Comparison of ENCODE assay signal across 20 cellular contexts in the genomic region with DNA sequence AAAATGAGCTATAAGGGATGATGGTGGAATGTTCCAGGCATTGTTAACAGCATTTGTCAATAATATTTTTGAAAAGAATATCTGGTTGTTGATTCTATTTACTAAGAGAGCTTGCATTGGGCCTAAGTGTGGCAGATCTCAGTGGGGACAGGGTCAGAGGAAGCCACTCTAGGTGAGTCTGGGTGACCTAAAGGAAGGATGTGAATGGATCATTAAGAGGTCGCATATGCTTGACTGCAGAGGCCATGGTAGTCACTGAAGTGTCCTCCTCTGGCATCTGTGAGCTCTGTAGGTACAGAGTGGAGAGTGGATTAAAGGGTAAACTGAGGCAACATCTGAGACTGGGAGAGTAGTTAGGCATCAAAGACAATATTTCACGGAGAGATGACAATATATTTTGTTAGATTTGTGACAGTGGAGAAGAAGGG. TPM values are rescaled to one million over a fixed set of nuclear protein-coding genes. Genes with fewer than 3 reads are reported as not detected.
DNase-seq lines count a peak whose midpoint lies in the region; ATAC-seq, FAIRE-seq and TF ChIP-seq lines count a peak whose summit lies in the region.
"Had no signal": no experiment of that assay in that cellular context is flagged by ENCODE, and none has a peak within 500 bp of the region (broad histone marks: within the 10 kb centered on the region; RNA-seq: fewer than 3 reads in every experiment).

No MANE protein-coding gene starts in this region.

- no peaks in the 10 kb centered on the region for H3K9me1 ChIP-seq in K562 (ENCODE audit: control insufficient read depth, insufficient read depth, low read length)

- no peak for TF ChIP-seq POLR2A in breast epithelium (IDR thresholded peaks at IDR 0.05)
- no peak for TF ChIP-seq POLR2A in K562 (conservative IDR thresholded peaks at IDR 0.05)
- no peak for TF ChIP-seq POLR2A in testis (IDR thresholded peaks at IDR 0.05)

- H3K27me3 ChIP-seq in mammary epithelial cell (ENCODE audit: insufficient read depth, low read length), result no peaks in the 10 kb centered on the region
- H3K27me3 ChIP-seq in breast epithelium, result no peaks in the 10 kb centered on the region
- H3K27me3 ChIP-seq in K562 (ENCODE audit: control insufficient read depth in 2 of 2, insufficient read depth in 2 of 2, low read length in 2 of 2), result peaks cover 33 to 36% of the 10 kb centered on the region in 2 experiments
- H3K27me3 ChIP-seq in foreskin keratinocyte, result no peaks in the 10 kb centered on the region
- H3K27me3 ChIP-seq in testis, result no peaks in the 10 kb centered on the region

- peak overlapping the region; percentile 77 for H2AFZ ChIP-seq in mammary epithelial cell (ENCODE audit: low read depth, low read length)
- no peak overlapping the region for H2AFZ ChIP-seq in K562 (ENCODE audit: low read depth, low read length)

- no peak for TF ChIP-seq RAD21 in K562 (CRISPR knock-in tag; conservative IDR thresholded peaks at IDR 0.05 in 1 of 2, IDR thresholded peaks at IDR 0.05 in 1 of 2)

- H3K4me1 ChIP-seq in mammary epithelial cell (ENCODE audit: insufficient read depth, low read length), result peaks cover 36% of the 10 kb centered on the region
- H3K4me1 ChIP-seq in breast epithelium, result no peaks in the 10 kb centered on the region
- H3K4me1 ChIP-seq in K562 (replicated peaks in 1 of 2; ENCODE audit: control insufficient read depth in 2 of 2, insufficient read depth in 2 of 2, low read length in 2 of 2), result peaks cover 18 to 25% of the 10 kb centered on the region in 2 experiments; a peak in 4 of 5 replicates
- H3K4me1 ChIP-seq in foreskin keratinocyte, result peaks cover 17% of the 10 kb centered on the region
- H3K4me1 ChIP-seq in testis, result no peaks in the 10 kb centered on the region
- H3K4me1 ChIP-seq: Caco-2 had no signal

- H3K36me3 ChIP-seq in mammary epithelial cell (ENCODE audit: insufficient read depth, low read length), result no peaks in the 10 kb centered on the region
- no peaks in the 10 kb centered on the region for H3K36me3 ChIP-seq in breast epithelium
- no peaks in the 10 kb centered on the region for H3K36me3 ChIP-seq in K562 (ENCODE audit: control insufficient read depth, insufficient read depth, low read length)
- H3K36me3 ChIP-seq in testis (ENCODE audit: low read depth, missing control alignments), result no peaks in the 10 kb centered on the region
- H3K36me3 ChIP-seq: HAP-1 had no signal

- intact Hi-C loops in mammary epithelial cell (cut with micrococcal nuclease) (no loop called here), breast epithelium (cut with DNase I; ENCODE audit: low total_unique reads) (no loop called here), K562 (cut with micrococcal nuclease) (loop anchor here (10.0 kb wide), 1 partner anchor 64 kb away; no protein-coding TSS in a partner anchor), testis (cut with DNase I; ENCODE audit: low total_unique reads) (no loop called here)

- H3K4me2 ChIP-seq in mammary epithelial cell (ENCODE audit: insufficient read depth, low read depth, low read length), result no peak overlapping the region
- H3K4me2 ChIP-seq in K562 (ENCODE audit: insufficient read depth, low read length), result no peak overlapping the region

- no peaks in the 10 kb centered on the region for H4K20me1 ChIP-seq in mammary epithelial cell (ENCODE audit: insufficient read depth, low read length)
- H4K20me1 ChIP-seq in K562 (replicated peaks; ENCODE audit: control insufficient read depth, insufficient read depth, low read length), result no peaks in the 10 kb centered on the region

- H3K4me3 ChIP-seq in mammary epithelial cell (replicated peaks in 1 of 3; ENCODE audit: insufficient read depth in 1 of 3, low read depth in 2 of 3, low read length in 3 of 3), result no peak overlapping the region
- H3K4me3 ChIP-seq in breast epithelium, result no peak overlapping the region
- H3K4me3 ChIP-seq in K562, result no peak overlapping the region
- no peak overlapping the region for H3K4me3 ChIP-seq in testis
- H3K4me3 ChIP-seq: HAP-1 had no signal

- H3K9me3 ChIP-seq in mammary epithelial cell (replicated peaks; ENCODE audit: insufficient read depth, low read length), result no peaks in the 10 kb centered on the region
- no peaks in the 10 kb centered on the region for H3K9me3 ChIP-seq in breast epithelium
- H3K9me3 ChIP-seq in K562 (replicated peaks; ENCODE audit: control insufficient read depth, insufficient read depth, low read depth, low read length), result no peaks in the 10 kb centered on the region
- H3K9me3 ChIP-seq in testis, result no peaks in the 10 kb centered on the region
- H3K9me3 ChIP-seq: Caco-2, HAP-1 had no signal

- H3K79me2 ChIP-seq in mammary epithelial cell (ENCODE audit: insufficient read depth, low read length) (no peaks in the 10 kb centered on the region), K562 (ENCODE audit: control insufficient read depth, insufficient read depth, low read length) (no peaks in the 10 kb centered on the region)

- in situ Hi-C loops in mammary epithelial cell (cut with MboI; ENCODE audit: low sequenced_read_pairs in 2 of 2), result no loop called here
- in situ Hi-C loops in K562 (cut with MboI), result no loop called here

- H3K27ac ChIP-seq in mammary epithelial cell (ENCODE audit: insufficient read depth, low read depth, low read length) (peak overlapping the region; percentile 73), breast epithelium (no peak overlapping the region), K562 (ENCODE audit: extremely low read depth, low read depth, low read length) (no peak overlapping the region), foreskin keratinocyte (peak overlapping the region; percentile 74), testis (no peak overlapping the region)
- H3K27ac ChIP-seq: 22Rv1 had no signal

- no peak for ATAC-seq in K562
- ATAC-seq in foreskin keratinocyte, result no peak
- ATAC-seq in HG03280 (IDR thresholded peaks at IDR 0.05; ENCODE audit: unreplicated experiment), result no peak
- ATAC-seq: CD8-positive, alpha-beta T cell had no signal

- TF ChIP-seq CTCF in mammary epithelial cell (conservative IDR thresholded peaks at IDR 0.05 in 1 of 2, IDR thresholded peaks at IDR 0.05 in 1 of 2; ENCODE audit: extremely low read depth in 1 of 2, insufficient read depth in 1 of 2, low read depth in 1 of 2, low read length in 2 of 2) (no peak), breast epithelium (IDR thresholded peaks at IDR 0.05) (no peak), K562 (IDR thresholded peaks at IDR 0.05 in 2 of 3, conservative IDR thresholded peaks at IDR 0.05 in 1 of 3; ENCODE audit: insufficient read depth in 2 of 3, low read depth in 1 of 3, low read length in 3 of 3) (no peak), foreskin keratinocyte (conservative IDR thresholded peaks at IDR 0.05) (no peak), testis (IDR thresholded peaks at IDR 0.05) (no peak)

- WGBS in mammary epithelial cell (ENCODE audit: low coverage, missing lambda C conversion rate), result 100% methylated on average over 2 of the region's 2 CpGs
- 3% methylated on average over 2 of the region's 2 CpGs for WGBS in K562 (ENCODE audit: insufficient coverage, low coverage, missing lambda C conversion rate)
- WGBS in testis, 2 donors, result 89 to 90% methylated on average over 2 of the region's 2 CpGs

- H3K9ac ChIP-seq in mammary epithelial cell (ENCODE audit: insufficient read depth, low read length) (peak overlapping the region; percentile 6), K562 (ENCODE audit: insufficient read depth in 1 of 2, low read depth in 2 of 2, low read length in 2 of 2) (no peak overlapping the region)

- BruUV-seq in mammary epithelial cell (replicated peaks; lab: Mats Ljungman, UMichigan) (no TSS peak), K562 (replicated peaks; lab: Mats Ljungman, UMichigan) (no TSS peak)

- DNase-seq in mammary epithelial cell (no peak), breast epithelium (ENCODE audit: low spot score in 2 of 2) (no peak), K562 (ENCODE audit: extremely low read depth in 1 of 4, low spot score in 3 of 4) (no peak), foreskin keratinocyte (no peak), urothelium cell line (ENCODE audit: low spot score) (no peak), testis (no peak)
- no peak for DNase-seq in stimulated activated CD4-positive, alpha-beta T cell treated with anti-CD3 and anti-CD28 coated beads, Interleukin-4, amount 100 ng/mL, for 1 hour
- DNase-seq: C1 segment of cervical spinal cord; Caco-2; CD4-positive, CD25-positive, alpha-beta regulatory T cell; CD8-positive, alpha-beta T cell; DMS79; GDM1; GOT3 had no signal

- TF ChIP-seq EP300 in K562 (IDR thresholded peaks at IDR 0.05; ENCODE audit: low read length), result no peak

- POLR2A ChIA-PET in K562 (lab: Yijun Ruan, JAX), result interaction anchor here (0.6 to 8.1 kb wide), 17 partner anchors 8 to 397 kb away, joined by 3 to 123 read pairs (median 4); a partner anchor contains a TSS

- CTCF ChIA-PET in mammary epithelial cell (lab: Charles Lee; ENCODE audit: low non-redundant PET) (no interaction called here), K562 (lab: Yijun Ruan, JAX; ENCODE audit: low intra/inter-chr PET ratio) (no interaction called here)

- no peak for FAIRE-seq in K562 (lab: Jason Lieb, UNC)
- peak; percentile 32 for FAIRE-seq in urothelium cell line (lab: Jason Lieb, UNC)
- FAIRE-seq: A204.1, GM12892, H54 had no signal

- dilution Hi-C loops in mammary epithelial cell (cut with HindIII; ENCODE audit: low sequenced_read_pairs), result no loop called here

RNA-seq across cellular contexts. Expression of a gene that starts 37.9 kb away (rescaled TPM):
- total RNA-seq in mammary epithelial cell (10 to 100 TPM; 36.4 to 36.7 TPM), breast epithelium (10 to 100 TPM; 20.2 to 34.8 (median 33.1) TPM), K562 (2014; rRNA removed) (168 and 209 TPM in 2 replicates), K562 (2014; rRNA removed; fragmentation: Illumina TruSeq; extraction: Trizol) (70.7 and 93.0 TPM in 2 replicates), K562 (2015; rRNA removed; fragmentation: Illumina TruSeq; extraction: Trizol) (132 and 135 TPM in 2 replicates), K562 (2021) (182 and 188 TPM in 2 replicates), foreskin keratinocyte (25.3 and 25.9 TPM in 2 replicates), testis (10 to 100 TPM; 65.5 to 70.5 TPM)
- polyA plus RNA-seq in mammary epithelial cell (11.7 TPM), K562 (2011; rRNA removed) (77.5 and 115 TPM in 2 replicates), K562 (2014; fragmentation: Illumina TruSeq; extraction: Trizol) (112 and 123 TPM in 2 replicates), K562 (2014; fragmentation: Nextera tagmentation; extraction: Ambion mirVana) (10 to 100 TPM in 1 of 2 experiments, 1 to 10 TPM in 1; 3.0 to 11.5 TPM), K562 (2014; rRNA removed) (153 and 161 TPM in 2 replicates), foreskin keratinocyte (13.9 and 14.6 TPM in 2 replicates), testis (ENCODE audit: insufficient read depth, low read depth, low replicate concordance) (19.1 TPM)
- 29.3 TPM for polyA minus RNA-seq in mammary epithelial cell
- 654 and 1,271 TPM in 2 replicates for total RNA-seq in K562 (2011; cell fraction: chromatin; rRNA removed; ENCODE audit: low replicate concordance)
- 667 and 676 TPM in 2 replicates for total RNA-seq in K562 (2011; cell fraction: nucleolus; rRNA removed)
- total RNA-seq in K562 (2011; cell fraction: nucleoplasm; rRNA removed), result 562 and 595 TPM in 2 replicates
- 70.1 and 77.8 TPM in 2 replicates for polyA plus RNA-seq in K562 (2011; cell fraction: cytosol; rRNA removed)
- 984 and 1,286 TPM in 2 replicates for polyA plus RNA-seq in K562 (2011; cell fraction: nucleus; rRNA removed)
- polyA plus RNA-seq in K562 (2012), result 96.9 and 122 TPM in 2 replicates
- 98.9 and 108 TPM in 2 replicates for polyA minus RNA-seq in K562 (2011; rRNA and poly(A)+ RNA removed)
- 76.3 and 79.3 TPM in 2 replicates for polyA minus RNA-seq in K562 (2011; cell fraction: cytosol; rRNA and poly(A)+ RNA removed)
- 248 and 295 TPM in 2 replicates for polyA minus RNA-seq in K562 (2011; cell fraction: nucleus; rRNA and poly(A)+ RNA removed)

Comparison
In these comparisons a context has a peak if more than half of its experiments do, and no peak if none do; other contexts are left out.
1. H3K27ac ChIP-seq: peak in mammary epithelial cell (single experiment) and foreskin keratinocyte (single experiment); none in breast epithelium (0 of 2), K562 (single experiment) and testis (0 of 2).